ENCODE assay signal across 8 cellular contexts in the genomic region with DNA sequence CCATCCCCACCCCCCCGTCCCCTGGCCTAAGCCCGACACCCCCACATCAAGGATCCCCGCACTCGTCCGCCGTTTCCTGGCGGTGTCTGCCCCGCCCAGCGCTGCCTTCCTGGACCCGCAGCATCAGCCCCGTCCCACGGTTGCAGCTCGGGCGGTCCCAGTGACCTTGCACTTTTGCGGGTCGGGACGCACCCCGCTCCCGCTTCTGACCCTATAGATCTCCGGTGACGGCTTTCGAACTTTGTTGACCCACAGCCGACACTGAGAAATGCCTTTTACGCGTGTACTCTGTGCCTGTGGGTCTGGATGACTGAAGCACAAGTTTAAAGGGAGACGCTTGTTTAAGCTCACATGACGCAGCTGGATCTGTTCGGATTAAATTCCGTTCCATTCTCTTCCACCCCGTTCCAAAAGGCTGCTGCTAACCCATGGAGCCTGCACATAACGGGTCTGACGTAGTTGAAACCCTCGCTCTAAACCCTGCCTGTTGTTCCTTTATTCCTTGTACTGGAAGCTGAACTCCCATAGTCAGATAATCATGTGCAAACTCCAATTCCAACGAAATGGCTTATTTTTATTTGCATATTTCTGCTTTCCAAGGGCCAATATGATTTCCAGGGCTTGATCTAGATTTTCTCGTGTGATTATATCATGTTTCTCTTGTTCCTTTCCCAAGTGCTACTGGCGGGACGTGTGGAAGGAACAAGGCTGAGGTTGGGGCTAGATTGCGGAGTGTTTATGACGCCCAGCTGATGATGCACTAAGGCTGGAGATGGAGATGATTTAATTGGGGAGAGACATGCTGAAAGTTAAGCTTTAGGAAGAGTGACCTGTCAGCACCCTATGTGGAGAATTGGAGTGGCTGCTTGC. TPM values are rescaled to one million over a fixed set of nuclear protein-coding genes. Genes with fewer than 3 reads are reported as not detected.
DNase-seq lines count a peak whose midpoint lies in the region; ATAC-seq and TF ChIP-seq lines count a peak whose summit lies in the region.

No MANE protein-coding gene starts in this region.

- ATAC-seq in HG02623 (IDR thresholded peaks at IDR 0.05; ENCODE audit: unreplicated experiment) = peak; percentile 9
- ATAC-seq in HG03135 (IDR thresholded peaks at IDR 0.05; ENCODE audit: unreplicated experiment) = no peak

- peak overlapping the region; percentile 84 for H3K27ac Mint-ChIP-seq in activated naive CD8-positive, alpha-beta T cell
- H3K27ac Mint-ChIP-seq in glutamatergic neuron (ENCODE audit: unreplicated experiment) = peak overlapping the region; percentile 71
- H3K27ac Mint-ChIP-seq in osteocyte (ENCODE audit: unreplicated experiment) = peak overlapping the region; percentile 97

- H3K36me3 Mint-ChIP-seq in activated naive CD8-positive, alpha-beta T cell = no peaks in the 10 kb centered on the region
- no peaks in the 10 kb centered on the region for H3K36me3 Mint-ChIP-seq in glutamatergic neuron (ENCODE audit: unreplicated experiment)
- H3K36me3 Mint-ChIP-seq in osteocyte (ENCODE audit: unreplicated experiment) = peaks cover 4% of the 10 kb centered on the region

- peak overlapping the region; percentile 92 for H3K4me3 Mint-ChIP-seq in activated naive CD8-positive, alpha-beta T cell
- H3K4me3 Mint-ChIP-seq in glutamatergic neuron (ENCODE audit: unreplicated experiment) (peak overlapping the region; percentile 92), osteocyte (ENCODE audit: unreplicated experiment) (peak overlapping the region; percentile 93)

- H3K4me1 Mint-ChIP-seq in activated naive CD8-positive, alpha-beta T cell (ENCODE audit: low read depth) = peaks cover 28% of the 10 kb centered on the region
- H3K4me1 Mint-ChIP-seq in glutamatergic neuron (ENCODE audit: low read depth, unreplicated experiment) = peaks cover 9% of the 10 kb centered on the region
- H3K4me1 Mint-ChIP-seq in osteocyte (ENCODE audit: unreplicated experiment) = peaks cover 38% of the 10 kb centered on the region

- DNase-seq in GM03348 (ENCODE audit: low spot score) (peak; percentile 51), OCI-M1 (lab: John Stamatoyannopoulos, UW) (peak; percentile 54), glutamatergic neuron (peak; percentile 45), osteocyte (ENCODE audit: extremely low spot score, unreplicated experiment) (no peak), GM13976 (ENCODE audit: low spot score) (no peak)

- TF ChIP-seq CTCF in glutamatergic neuron (IDR thresholded peaks at IDR 0.05; ENCODE audit: partially characterized antibody, unreplicated experiment) = no peak
- TF ChIP-seq CTCF in osteocyte (IDR thresholded peaks at IDR 0.05) = no peak
- no peak for TF ChIP-seq CTCF in GM13976 (IDR thresholded peaks at IDR 0.05; ENCODE audit: borderline replicate concordance, control extremely low read depth, extremely low read depth, insufficient read depth, missing control alignments)

- no peaks in the 10 kb centered on the region for H3K9me3 Mint-ChIP-seq in activated naive CD8-positive, alpha-beta T cell (ENCODE audit: low read depth)
- H3K9me3 Mint-ChIP-seq in glutamatergic neuron (ENCODE audit: unreplicated experiment) (peaks cover 11% of the 10 kb centered on the region), osteocyte (ENCODE audit: unreplicated experiment) (no peaks in the 10 kb centered on the region)

- no peaks in the 10 kb centered on the region for H3K27me3 Mint-ChIP-seq in activated naive CD8-positive, alpha-beta T cell
- H3K27me3 Mint-ChIP-seq in glutamatergic neuron (ENCODE audit: unreplicated experiment) (peaks cover 5% of the 10 kb centered on the region), osteocyte (ENCODE audit: unreplicated experiment) (no peaks in the 10 kb centered on the region)

- in situ Hi-C loops in GM13976 (cut with MboI; ENCODE audit: low sequenced_read_pairs, unreplicated experiment) = no loop called here

RNA-seq across cellular contexts. Expression of a gene that starts 0.8 kb away (rescaled TPM):
- total RNA-seq in glutamatergic neuron (ENCODE audit: unreplicated experiment) = 77.1 TPM
- total RNA-seq in osteocyte = 38.9 and 46.4 TPM in 2 replicates

RNA-seq across cellular contexts. Expression of a gene that starts 29.6 kb away (rescaled TPM):
- total RNA-seq in glutamatergic neuron (ENCODE audit: unreplicated experiment) (30.5 TPM), osteocyte (49.6 and 54.0 TPM in 2 replicates)

RNA-seq across cellular contexts. Expression of a gene that starts 51.5 kb away (rescaled TPM):
- 12.8 TPM for total RNA-seq in glutamatergic neuron (ENCODE audit: unreplicated experiment)
- not detected in 2 replicates for total RNA-seq in osteocyte

RNA-seq across cellular contexts. Expression of a gene that starts 54.6 kb away (rescaled TPM):
- total RNA-seq in glutamatergic neuron (ENCODE audit: unreplicated experiment) = not detected
- total RNA-seq in osteocyte = not detected in 2 replicates

RNA-seq across cellular contexts. Expression of a gene that starts 56.6 kb away (rescaled TPM):
- total RNA-seq in glutamatergic neuron (ENCODE audit: unreplicated experiment) = 69.1 TPM
- 8.4 and 11.9 TPM in 2 replicates for total RNA-seq in osteocyte

Comparison
In these comparisons a context has a peak if more than half of its experiments do, and no peak if none do; other contexts are left out.
1. DNase-seq: peak in GM03348 (single experiment), OCI-M1 (single experiment) and glutamatergic neuron (single experiment); none in osteocyte (single experiment) and GM13976 (single experiment).
2. RNA of a gene that starts 51.5 kb away (total RNA-seq): 12.8 TPM in glutamatergic neuron (single experiment); not detected in osteocyte; every median in the first group is over 10 times any median in the second.
3. Peak in every context shown above with its lines, with median percentiles within 50 percentile points of each other: H3K27ac Mint-ChIP-seq and H3K4me3 Mint-ChIP-seq.